11 cellular contexts compared by ENCODE assay signal in genomic region chrX:49568728-49569127, GRCh38. TPM values are rescaled to one million over a fixed set of nuclear protein-coding genes. Genes with fewer than 3 reads are reported as not detected.
"Had no signal": no experiment of that assay in that cellular context is flagged by ENCODE, and none has a peak within 500 bp of the region (broad histone marks: within the 10 kb centered on the region; RNA-seq: fewer than 3 reads in every experiment).

No MANE protein-coding gene starts in this region.

RNA-seq across cellular contexts. Expression of gene GAGE12G, which starts 1.5 kb away (rescaled TPM):
- total RNA-seq: activated CD4-positive, alpha-beta memory T cell treated with anti-CD3 and anti-CD28 coated beads, Interleukin-2, amount 10 ng/mL, durations not matched to agents 7 days and 5 days; activated CD8-positive, alpha-beta memory T cell treated with anti-CD3 and anti-CD28 coated beads for 36 hours; aorta; IMR-90; M059J; PC-3; Peyer's patch; SJCRH30; T-helper 1 cell treated with Interleukin-12 subunit alpha and Interleukin-12 subunit beta and Interleukin-4 antibody, amounts not matched to agents 30 ng/mL and 1 ng/mL, for 36 hours; T-helper 2 cell treated with Interferon-gamma antibody and Interleukin-4, amounts not matched to agents 100 ng/mL and 5 ng/mL, for 36 hours had no signal
- polyA plus RNA-seq: aorta, IMR-90 had no signal

RNA-seq across cellular contexts. Expression of gene GAGE12F, which starts 8.1 kb away (rescaled TPM):
- total RNA-seq: activated CD4-positive, alpha-beta memory T cell treated with anti-CD3 and anti-CD28 coated beads, Interleukin-2, amount 10 ng/mL, durations not matched to agents 7 days and 5 days; activated CD8-positive, alpha-beta memory T cell treated with anti-CD3 and anti-CD28 coated beads for 36 hours; aorta; IMR-90; M059J; PC-3; Peyer's patch; SJCRH30; T-helper 1 cell treated with Interleukin-12 subunit alpha and Interleukin-12 subunit beta and Interleukin-4 antibody, amounts not matched to agents 30 ng/mL and 1 ng/mL, for 36 hours; T-helper 2 cell treated with Interferon-gamma antibody and Interleukin-4, amounts not matched to agents 100 ng/mL and 5 ng/mL, for 36 hours had no signal
- polyA plus RNA-seq: aorta, IMR-90 had no signal

RNA-seq across cellular contexts. Expression of gene GAGE12H, which starts 11.0 kb away (rescaled TPM):
- total RNA-seq: activated CD4-positive, alpha-beta memory T cell treated with anti-CD3 and anti-CD28 coated beads, Interleukin-2, amount 10 ng/mL, durations not matched to agents 7 days and 5 days; activated CD8-positive, alpha-beta memory T cell treated with anti-CD3 and anti-CD28 coated beads for 36 hours; aorta; IMR-90; K562; M059J; PC-3; Peyer's patch; SJCRH30; T-helper 1 cell treated with Interleukin-12 subunit alpha and Interleukin-12 subunit beta and Interleukin-4 antibody, amounts not matched to agents 30 ng/mL and 1 ng/mL, for 36 hours; T-helper 2 cell treated with Interferon-gamma antibody and Interleukin-4, amounts not matched to agents 100 ng/mL and 5 ng/mL, for 36 hours had no signal
- polyA plus RNA-seq: aorta, IMR-90 had no signal

RNA-seq across cellular contexts. Expression of gene GAGE12E, which starts 17.6 kb away (rescaled TPM):
- total RNA-seq: activated CD4-positive, alpha-beta memory T cell treated with anti-CD3 and anti-CD28 coated beads, Interleukin-2, amount 10 ng/mL, durations not matched to agents 7 days and 5 days; activated CD8-positive, alpha-beta memory T cell treated with anti-CD3 and anti-CD28 coated beads for 36 hours; aorta; IMR-90; M059J; PC-3; Peyer's patch; SJCRH30; T-helper 1 cell treated with Interleukin-12 subunit alpha and Interleukin-12 subunit beta and Interleukin-4 antibody, amounts not matched to agents 30 ng/mL and 1 ng/mL, for 36 hours; T-helper 2 cell treated with Interferon-gamma antibody and Interleukin-4, amounts not matched to agents 100 ng/mL and 5 ng/mL, for 36 hours had no signal
- polyA plus RNA-seq: aorta, IMR-90 had no signal

RNA-seq across cellular contexts. Expression of gene GAGE2A, which starts 20.6 kb away (rescaled TPM):
- total RNA-seq: activated CD4-positive, alpha-beta memory T cell treated with anti-CD3 and anti-CD28 coated beads, Interleukin-2, amount 10 ng/mL, durations not matched to agents 7 days and 5 days; activated CD8-positive, alpha-beta memory T cell treated with anti-CD3 and anti-CD28 coated beads for 36 hours; aorta; IMR-90; M059J; PC-3; Peyer's patch; SJCRH30; T-helper 1 cell treated with Interleukin-12 subunit alpha and Interleukin-12 subunit beta and Interleukin-4 antibody, amounts not matched to agents 30 ng/mL and 1 ng/mL, for 36 hours; T-helper 2 cell treated with Interferon-gamma antibody and Interleukin-4, amounts not matched to agents 100 ng/mL and 5 ng/mL, for 36 hours had no signal
- polyA plus RNA-seq: aorta, IMR-90 had no signal
